Comparison of ENCODE assay signal across 6 cellular contexts in the genomic region with DNA sequence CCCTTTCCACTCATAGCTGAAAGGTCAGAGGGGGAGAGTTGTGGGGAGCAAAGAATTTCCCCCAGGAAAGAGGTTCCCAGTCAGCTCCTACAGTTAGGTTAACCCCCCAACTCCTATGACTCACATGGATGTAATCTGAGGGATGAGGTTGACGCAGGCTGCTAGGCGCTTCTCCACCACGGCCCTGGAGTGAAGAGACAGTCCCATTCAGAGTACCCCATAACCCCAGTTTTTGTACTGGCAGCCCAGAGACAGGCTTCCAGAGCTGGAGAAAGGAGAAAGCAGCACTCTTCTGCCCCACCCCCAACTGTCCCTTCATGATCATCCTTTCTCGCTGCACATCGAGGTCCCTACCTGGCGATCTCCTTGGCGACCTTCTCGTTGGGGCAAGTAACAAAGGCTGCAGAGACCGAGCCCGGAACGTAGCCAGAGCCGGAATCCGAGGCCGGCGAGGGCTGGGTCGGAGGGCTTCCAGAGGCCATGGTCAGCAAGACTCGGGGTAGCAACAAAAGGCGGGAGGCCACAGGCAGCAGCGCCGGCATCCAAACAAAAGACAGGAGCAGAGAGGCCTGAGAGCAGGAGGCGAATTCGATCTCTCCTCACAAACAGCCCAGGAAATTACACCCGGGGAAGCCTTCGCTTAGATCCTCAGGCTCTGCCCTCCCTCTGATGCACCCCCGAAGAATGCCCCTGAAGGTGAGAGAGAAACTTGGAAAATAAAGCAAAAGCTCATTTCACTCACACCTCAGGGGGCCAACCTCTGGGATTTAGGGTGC. TPM values are rescaled to one million over a fixed set of nuclear protein-coding genes. Genes with fewer than 3 reads are reported as not detected.
DNase-seq lines count a peak whose midpoint lies in the region; ATAC-seq, FAIRE-seq and TF ChIP-seq lines count a peak whose summit lies in the region.

No MANE protein-coding gene starts in this region.

- H2BK15ac ChIP-seq in H1 (ENCODE audit: low read length), result no peak overlapping the region

- peaks cover 19 to 48% of the 10 kb centered on the region in 2 experiments for H3K79me2 ChIP-seq in H1 (ENCODE audit: control insufficient read depth in 1 of 2, insufficient read depth in 2 of 2, low read length in 2 of 2)

- H4K5ac ChIP-seq in H1 (ENCODE audit: insufficient read length, low read depth, low read length), result peak overlapping the region; percentile 19

- peaks cover 7 to 43% (median 29%) of the 10 kb centered on the region in 4 experiments; a peak in 7 of 8 replicates for H3K36me3 ChIP-seq in H1 (ENCODE audit: control insufficient read depth in 2 of 4, insufficient read depth in 4 of 4, low read length in 3 of 4)
- H3K36me3 ChIP-seq in sigmoid colon, result peaks cover 12 to 44% (median 27%) of the 10 kb centered on the region in 4 donors

- H2BK5ac ChIP-seq in H1 (ENCODE audit: low read depth, low read length), result peak overlapping the region; percentile 81

- H3K4me3 ChIP-seq in AG04450 (ENCODE audit: low read depth, low read length) (peak overlapping the region; percentile 93), LNCaP clone FGC (ENCODE audit: low read depth, low read length) (peak overlapping the region; percentile 99), H1 (ENCODE audit: extremely low read depth in 1 of 4, insufficient read depth in 2 of 4, low read depth in 3 of 4, low read length in 4 of 4) (peak overlapping the region; percentile 75 to 99 (median 93)), sigmoid colon (peak overlapping the region; percentile 59 to 76 (median 62))

- no peak overlapping the region for H3K23ac ChIP-seq in H1 (ENCODE audit: insufficient read length)

- H4K91ac ChIP-seq in H1 (replicated peaks; ENCODE audit: insufficient read length, low read length), result peak overlapping the region; percentile 45

- TF ChIP-seq EP300 in H1 (IDR thresholded peaks at IDR 0.05; ENCODE audit: borderline replicate concordance in 1 of 2, low read depth in 2 of 2, low read length in 2 of 2), result no peak
- no peak for TF ChIP-seq EP300 in sigmoid colon (IDR thresholded peaks at IDR 0.05)

- H3K4me1 ChIP-seq in H1 (replicated peaks in 1 of 4; ENCODE audit: control insufficient read depth in 3 of 4, insufficient read depth in 4 of 4, low read length in 3 of 4) (peaks cover 8 to 34% (median 15%) of the 10 kb centered on the region in 4 experiments), sigmoid colon (peaks cover 0 to 56% (median 48%) of the 10 kb centered on the region in 4 donors)

- 2% methylated on average over 25 of the region's 25 CpGs; no CpG with 5 or more reads in 1 of the 2 experiments for WGBS in H1 (ENCODE audit: extremely low coverage in 1 of 2, insufficient coverage in 1 of 2, insufficient read length in 1 of 2, insufficient replicate concordance in 2 of 2, low coverage in 1 of 2, low lambda C conversion rate in 2 of 2, missing lambda C conversion rate in 1 of 2), 2 experiments
- WGBS in sigmoid colon, 2 donors, result 1 to 2% methylated on average over 25 of the region's 25 CpGs

- H3K56ac ChIP-seq in H1 (replicated peaks; ENCODE audit: insufficient read length, low read depth, low read length), result peak overlapping the region; percentile 43

- no peak overlapping the region; the same call in 1 of the 2 replicates for H2AFZ ChIP-seq in H1 (ENCODE audit: low read length)

- H3K9me3 ChIP-seq in AG04450 (ENCODE audit: control insufficient read depth, insufficient read depth, low read length) (no peaks in the 10 kb centered on the region), H1 (ENCODE audit: insufficient read depth in 2 of 2, low read depth in 1 of 2, low read length in 1 of 2) (no peaks in the 10 kb centered on the region), sigmoid colon (no peaks in the 10 kb centered on the region)

- peak; percentile 66 for DNase-seq in AG04450 (ENCODE audit: low read depth, low spot score)
- DNase-seq in LNCaP clone FGC (ENCODE audit: low read depth), result no peak
- no peak for DNase-seq in H1 (ENCODE audit: low read depth in 1 of 2, low spot score in 2 of 2)
- DNase-seq in sigmoid colon, result no peak
- DNase-seq in epidermal melanocyte (ENCODE audit: insufficient read length, low spot score), result no peak

- H3K23me2 ChIP-seq in H1 (ENCODE audit: low read depth, low read length), result peaks cover 21% of the 10 kb centered on the region

- H3K9ac ChIP-seq in H1 (replicated peaks in 1 of 4; ENCODE audit: extremely low read depth in 1 of 4, low read depth in 3 of 4, low read length in 3 of 4), result peak overlapping the region; percentile 75 to 89 (median 86)

- no peak for ATAC-seq in HG02870 (IDR thresholded peaks at IDR 0.05; ENCODE audit: unreplicated experiment)

- H3K27me3 ChIP-seq in AG04450 (ENCODE audit: control insufficient read depth, insufficient read depth, low read length) (no peaks in the 10 kb centered on the region), H1 (replicated peaks in 1 of 4; ENCODE audit: control insufficient read depth in 3 of 4, extremely low read depth in 1 of 4, insufficient read depth in 3 of 4, low read length in 3 of 4) (no peaks in the 10 kb centered on the region), sigmoid colon (no peaks in the 10 kb centered on the region)

- TF ChIP-seq POLR2A in H1 (IDR thresholded peaks at IDR 0.05; ENCODE audit: control extremely low read depth in 1 of 2, low read depth in 2 of 2, low read length in 2 of 2) (no peak; a peak in 2 of 3 replicates), sigmoid colon (IDR thresholded peaks at IDR 0.05) (no peak)

- H2BK20ac ChIP-seq in H1 (ENCODE audit: low read length), result no peak overlapping the region

- H3K27ac ChIP-seq in AG04450 (ENCODE audit: low read depth, low read length) (peak overlapping the region; percentile 97), H1 (ENCODE audit: low read depth, low read length) (peak overlapping the region; percentile 79), sigmoid colon (peak overlapping the region; percentile 93 to 97 (median 96))

- H3K4me2 ChIP-seq in H1 (ENCODE audit: insufficient read depth in 1 of 2, low read depth in 2 of 2, low read length in 2 of 2), result peak overlapping the region; percentile 89 to 93

- H4K20me1 ChIP-seq in H1 (replicated peaks in 1 of 2; ENCODE audit: control insufficient read depth in 1 of 2, insufficient read depth in 2 of 2, low read length in 2 of 2), result peaks cover 4 to 17% of the 10 kb centered on the region in 2 experiments

- FAIRE-seq in H1 (lab: Jason Lieb, UNC), result no peak

- no peak overlapping the region for H3K14ac ChIP-seq in H1 (ENCODE audit: insufficient read length)

- TF ChIP-seq CTCF in AG04450 (IDR thresholded peaks at IDR 0.05; ENCODE audit: low read depth, low read length) (no peak), LNCaP clone FGC (IDR thresholded peaks at IDR 0.05; ENCODE audit: control insufficient read depth, extremely low read depth, insufficient read depth) (no peak), H1 (IDR thresholded peaks at IDR 0.05; ENCODE audit: control extremely low read depth in 1 of 3, insufficient read depth in 1 of 3, low read depth in 1 of 3, low read length in 3 of 3) (no peak), sigmoid colon (IDR thresholded peaks at IDR 0.05) (no peak)

- H2BK12ac ChIP-seq in H1 (ENCODE audit: low read depth, low read length), result no peak overlapping the region

- POLR2A ChIA-PET in AG04450 (lab: Yijun Ruan, JAX), result interaction anchor here (1.3 to 1.7 kb wide), 2 partner anchors 14 to 37 kb away, joined by 5 to 6 read pairs; partner anchors contain the start of gene ZBTB9
- POLR2A ChIA-PET in H1 (lab: Charles Lee; ENCODE audit: partially characterized antibody), result interaction anchor here (0.6 to 4.4 kb wide), 10 partner anchors 9 to 212 kb away, joined by 3 to 82 read pairs (median 6); partner anchors contain the start of genes B3GALT4, RPS18, VPS52 and ZBTB9

- H3K79me1 ChIP-seq in H1 (ENCODE audit: low read depth, low read length), result peaks cover 12% of the 10 kb centered on the region; the same call in 1 of the 2 replicates

- intact Hi-C loops in sigmoid colon (cut with DNase I), result loop anchor here (5.0 to 10.0 kb wide), 2 partner anchors 445 to 1223 kb away; partner anchors contain the start of genes GPSM3 and PBX2

- H4K8ac ChIP-seq in H1 (ENCODE audit: extremely low read depth, insufficient read depth, low read length), result peak overlapping the region; percentile 76; the same call in 1 of the 2 replicates

- no peak for TF ChIP-seq RAD21 in H1 (IDR thresholded peaks at IDR 0.05 in 1 of 2, conservative IDR thresholded peaks at IDR 0.05 in 1 of 2; ENCODE audit: low read depth in 2 of 2, low read length in 2 of 2)

- H2BK120ac ChIP-seq in H1 (replicated peaks; ENCODE audit: low read depth, low read length), result no peak overlapping the region

- 0 out of 2 replicates have a peak overlapping the region, but pooled peaks have one; percentile 66 for H2AK5ac ChIP-seq in H1 (ENCODE audit: low read depth, low read length)

- CTCF ChIA-PET in AG04450 (lab: Charles Lee) (interaction anchor here (0.6 to 2.5 kb wide), 5 partner anchors 9 to 109 kb away, joined by 3 to 15 read pairs (median 3); no protein-coding TSS in a partner anchor), H1 (lab: Charles Lee; ENCODE audit: partially characterized antibody) (interaction anchor here (1.3 to 5.7 kb wide), 3 partner anchors 8 to 120 kb away, joined by 3 to 37 read pairs (median 4); no protein-coding TSS in a partner anchor)

- no peak overlapping the region for H3K4ac ChIP-seq in H1 (replicated peaks; ENCODE audit: insufficient read length, low read depth, low read length)

- peak overlapping the region; percentile 72 for H3K18ac ChIP-seq in H1 (ENCODE audit: extremely low read depth, low read length)

RNA-seq across cellular contexts. Expression of gene CUTA, which starts 0.6 kb away (rescaled TPM):
- 298 and 340 TPM in 2 replicates for polyA plus RNA-seq in AG04450 (2011; rRNA removed)
- polyA minus RNA-seq in AG04450 (2011; rRNA and poly(A)+ RNA removed), result 153 and 179 TPM in 2 replicates
- 297 and 315 TPM in 2 replicates for total RNA-seq in H1 (2021; fragmentation: NEBNext Ultra II Directional; extraction: Animal tissue kit (Norgen Biotek cat#: 25700))
- 460 and 671 TPM in 2 replicates for polyA plus RNA-seq in H1 (2011; rRNA removed)
- polyA plus RNA-seq in H1 (2011; cell fraction: cytosol; rRNA removed), result 337 TPM
- 468 TPM for polyA plus RNA-seq in H1 (2011; cell fraction: nucleus; rRNA removed)
- polyA plus RNA-seq in H1 (2012, experiment 1 of 2), result 398 to 459 TPM (median 420 TPM) in 4 replicates
- 679 TPM for polyA plus RNA-seq in H1 (2012, experiment 2 of 2)
- 486 TPM for polyA plus RNA-seq in H1 (2013, experiment 1 of 2)
- 464 TPM for polyA plus RNA-seq in H1 (2013, experiment 2 of 2)
- 124 and 127 TPM in 2 replicates for polyA minus RNA-seq in H1 (2011; rRNA and poly(A)+ RNA removed)
- 103 TPM for polyA minus RNA-seq in H1 (2011; cell fraction: cytosol; rRNA and poly(A)+ RNA removed)
- 92.0 TPM for polyA minus RNA-seq in H1 (2011; cell fraction: nucleus; rRNA and poly(A)+ RNA removed)
- 100 to 1,000 TPM; 102 to 148 (median 120) TPM for total RNA-seq in sigmoid colon
- polyA plus RNA-seq in sigmoid colon, result 100 to 1,000 TPM; 110 to 193 (median 153) TPM

RNA-seq across cellular contexts. Expression of gene SYNGAP1, which starts 2.5 kb away (rescaled TPM):
- polyA plus RNA-seq in AG04450 (2011; rRNA removed) (5.3 and 6.5 TPM in 2 replicates), H1 (2011; rRNA removed) (31.0 and 66.9 TPM in 2 replicates), sigmoid colon (10 to 100 TPM in 1 of 3 donors, 1 to 10 TPM in 1, under 1 TPM in 1; 0.92 to 17.8 (median 2.4) TPM)
- polyA minus RNA-seq in AG04450 (2011; rRNA and poly(A)+ RNA removed), result 7.9 and 9.1 TPM in 2 replicates
- 101 and 109 TPM in 2 replicates for total RNA-seq in H1 (2021; fragmentation: NEBNext Ultra II Directional; extraction: Animal tissue kit (Norgen Biotek cat#: 25700))
- 35.6 TPM for polyA plus RNA-seq in H1 (2011; cell fraction: cytosol; rRNA removed)
- 445 TPM for polyA plus RNA-seq in H1 (2011; cell fraction: nucleus; rRNA removed)
- polyA plus RNA-seq in H1 (2012, experiment 1 of 2), result 130 to 242 TPM (median 155 TPM) in 4 replicates
- 34.0 TPM for polyA plus RNA-seq in H1 (2012, experiment 2 of 2)
- polyA plus RNA-seq in H1 (2013, experiment 1 of 2), result 54.0 TPM
- 61.4 TPM for polyA plus RNA-seq in H1 (2013, experiment 2 of 2)
- 34.2 and 41.9 TPM in 2 replicates for polyA minus RNA-seq in H1 (2011; rRNA and poly(A)+ RNA removed)
- polyA minus RNA-seq in H1 (2011; cell fraction: cytosol; rRNA and poly(A)+ RNA removed), result 25.0 TPM
- polyA minus RNA-seq in H1 (2011; cell fraction: nucleus; rRNA and poly(A)+ RNA removed), result 79.5 TPM
- total RNA-seq in sigmoid colon, result 10 to 100 TPM in 1 of 4 donors, 1 to 10 TPM in 3; 6.4 to 24.6 (median 9.9) TPM

RNA-seq across cellular contexts. Expression of gene PHF1, which starts 6.5 kb away (rescaled TPM):
- polyA plus RNA-seq in AG04450 (2011; rRNA removed), result 26.6 and 29.7 TPM in 2 replicates
- polyA minus RNA-seq in AG04450 (2011; rRNA and poly(A)+ RNA removed), result 23.6 and 32.0 TPM in 2 replicates
- total RNA-seq in H1 (2021; fragmentation: NEBNext Ultra II Directional; extraction: Animal tissue kit (Norgen Biotek cat#: 25700)), result 45.4 and 47.3 TPM in 2 replicates
- 78.6 and 109 TPM in 2 replicates for polyA plus RNA-seq in H1 (2011; rRNA removed)
- 65.5 TPM for polyA plus RNA-seq in H1 (2011; cell fraction: cytosol; rRNA removed)
- 507 TPM for polyA plus RNA-seq in H1 (2011; cell fraction: nucleus; rRNA removed)
- 56.3 to 75.9 TPM (median 63.4 TPM) in 4 replicates for polyA plus RNA-seq in H1 (2012, experiment 1 of 2)
- 55.0 TPM for polyA plus RNA-seq in H1 (2012, experiment 2 of 2)
- 46.2 TPM for polyA plus RNA-seq in H1 (2013, experiment 1 of 2)
- 40.2 TPM for polyA plus RNA-seq in H1 (2013, experiment 2 of 2)
- polyA minus RNA-seq in H1 (2011; rRNA and poly(A)+ RNA removed), result 17.8 and 27.1 TPM in 2 replicates
- 11.4 TPM for polyA minus RNA-seq in H1 (2011; cell fraction: cytosol; rRNA and poly(A)+ RNA removed)
- polyA minus RNA-seq in H1 (2011; cell fraction: nucleus; rRNA and poly(A)+ RNA removed), result 27.5 TPM
- 10 to 100 TPM; 57.1 to 82.3 (median 66.0) TPM for total RNA-seq in sigmoid colon
- 10 to 100 TPM; 22.4 to 43.2 (median 43.2) TPM for polyA plus RNA-seq in sigmoid colon

RNA-seq across cellular contexts. Expression of gene KIFC1, which starts 25.7 kb away (rescaled TPM):
- polyA plus RNA-seq in AG04450 (2011; rRNA removed), result 10.2 TPM in 2 replicates
- polyA minus RNA-seq in AG04450 (2011; rRNA and poly(A)+ RNA removed), result 13.0 and 14.6 TPM in 2 replicates
- 64.3 and 69.3 TPM in 2 replicates for total RNA-seq in H1 (2021; fragmentation: NEBNext Ultra II Directional; extraction: Animal tissue kit (Norgen Biotek cat#: 25700))
- 46.6 and 60.9 TPM in 2 replicates for polyA plus RNA-seq in H1 (2011; rRNA removed)
- 68.7 TPM for polyA plus RNA-seq in H1 (2011; cell fraction: cytosol; rRNA removed)
- 85.7 TPM for polyA plus RNA-seq in H1 (2011; cell fraction: nucleus; rRNA removed)
- polyA plus RNA-seq in H1 (2012, experiment 1 of 2), result 57.7 to 66.0 TPM (median 62.9 TPM) in 4 replicates
- polyA plus RNA-seq in H1 (2012, experiment 2 of 2), result 42.3 TPM
- 45.5 TPM for polyA plus RNA-seq in H1 (2013, experiment 1 of 2)
- polyA plus RNA-seq in H1 (2013, experiment 2 of 2), result 44.5 TPM
- 47.9 and 58.8 TPM in 2 replicates for polyA minus RNA-seq in H1 (2011; rRNA and poly(A)+ RNA removed)
- polyA minus RNA-seq in H1 (2011; cell fraction: cytosol; rRNA and poly(A)+ RNA removed), result 40.5 TPM
- 41.0 TPM for polyA minus RNA-seq in H1 (2011; cell fraction: nucleus; rRNA and poly(A)+ RNA removed)
- 1 to 10 TPM in 2 of 4 donors, under 1 TPM in 2; 0.49 to 5.5 (median 1.3) TPM for total RNA-seq in sigmoid colon
- polyA plus RNA-seq in sigmoid colon, result 10 to 100 TPM in 1 of 3 donors, 1 to 10 TPM in 2; 1.2 to 23.0 (median 4.6) TPM

RNA-seq across cellular contexts. Expression of gene ZBTB9, which starts 37.1 kb away (rescaled TPM):
- polyA plus RNA-seq in AG04450 (2011; rRNA removed) (5.8 and 6.0 TPM in 2 replicates), H1 (2011; rRNA removed) (15.1 and 16.9 TPM in 2 replicates), sigmoid colon (1 to 10 TPM in 2 of 3 donors, under 1 TPM in 1; 0.60 to 4.2 (median 1.8) TPM)
- 7.7 and 8.0 TPM in 2 replicates for polyA minus RNA-seq in AG04450 (2011; rRNA and poly(A)+ RNA removed)
- total RNA-seq in H1 (2021; fragmentation: NEBNext Ultra II Directional; extraction: Animal tissue kit (Norgen Biotek cat#: 25700)), result 20.2 and 25.0 TPM in 2 replicates
- polyA plus RNA-seq in H1 (2011; cell fraction: cytosol; rRNA removed), result 17.9 TPM
- polyA plus RNA-seq in H1 (2011; cell fraction: nucleus; rRNA removed), result 54.7 TPM
- 28.1 to 36.7 TPM (median 31.7 TPM) in 4 replicates for polyA plus RNA-seq in H1 (2012, experiment 1 of 2)
- 23.3 TPM for polyA plus RNA-seq in H1 (2012, experiment 2 of 2)
- 12.5 TPM for polyA plus RNA-seq in H1 (2013, experiment 1 of 2)
- polyA plus RNA-seq in H1 (2013, experiment 2 of 2), result 13.7 TPM
- 24.1 and 24.3 TPM in 2 replicates for polyA minus RNA-seq in H1 (2011; rRNA and poly(A)+ RNA removed)
- 17.0 TPM for polyA minus RNA-seq in H1 (2011; cell fraction: cytosol; rRNA and poly(A)+ RNA removed)
- polyA minus RNA-seq in H1 (2011; cell fraction: nucleus; rRNA and poly(A)+ RNA removed), result 9.4 TPM
- 1 to 10 TPM; 1.1 to 3.6 (median 1.4) TPM for total RNA-seq in sigmoid colon
